In genomic region chr11:1176224-1177019, GRCh38 we compare ENCODE assay signal across 36 cellular contexts. TPM values are rescaled to one million over a fixed set of nuclear protein-coding genes. Genes with fewer than 3 reads are reported as not detected.
"Had no signal": no experiment of that assay in that cellular context is flagged by ENCODE, and none has a peak within 500 bp of the region (broad histone marks: within the 10 kb centered on the region; RNA-seq: fewer than 3 reads in every experiment).

No MANE protein-coding gene starts in this region.

- H3K27me3 ChIP-seq: ascending aorta, cardiac muscle cell, Peyer's patch had no signal

- H3K36me3 ChIP-seq: ascending aorta, cardiac muscle cell, Peyer's patch, WERI-Rb-1 had no signal

- H3K36me3 Mint-ChIP-seq: activated naive CD8-positive, alpha-beta T cell treated with anti-CD3 and anti-CD28 coated beads, Interleukin-2, amount 10 ng/mL, durations not matched to agents 7 days and 5 days had no signal

- H3K4me1 Mint-ChIP-seq: activated CD4-positive, alpha-beta memory T cell treated with anti-CD3 and anti-CD28 coated beads, Interleukin-2, amount 10 ng/mL, durations not matched to agents 7 days and 5 days; activated CD8-positive, alpha-beta memory T cell treated with anti-CD3 and anti-CD28 coated beads, Interleukin-2, amount 10 ng/mL, durations not matched to agents 7 days and 5 days; activated naive CD4-positive, alpha-beta T cell treated with anti-CD3 and anti-CD28 coated beads, Interleukin-2, amount 50 U/mL, for 24 hours had no signal

- H3K4me3 ChIP-seq: ascending aorta, cardiac muscle cell, Peyer's patch had no signal

- H3K27ac ChIP-seq: ascending aorta, cardiac muscle cell, KMS-11, Peyer's patch, WERI-Rb-1 had no signal

- H3K9me3 ChIP-seq: ascending aorta, Peyer's patch had no signal

- H3K27me3 Mint-ChIP-seq: activated CD4-positive, alpha-beta memory T cell treated with anti-CD3 and anti-CD28 coated beads, Interleukin-2, amount 10 ng/mL, durations not matched to agents 7 days and 5 days; activated CD8-positive, alpha-beta memory T cell treated with anti-CD3 and anti-CD28 coated beads, Interleukin-2, amount 10 ng/mL, durations not matched to agents 7 days and 5 days; activated naive CD4-positive, alpha-beta T cell treated with anti-CD3 and anti-CD28 coated beads, Interleukin-2, amount 50 U/mL, for 24 hours; activated naive CD8-positive, alpha-beta T cell treated with anti-CD3 and anti-CD28 coated beads, Interleukin-2, amount 10 ng/mL, durations not matched to agents 7 days and 5 days had no signal

- DNase-seq: activated CD4-positive, alpha-beta memory T cell treated with anti-CD3 and anti-CD28 coated beads, Interleukin-2, amount 10 ng/mL, durations not matched to agents 7 days and 5 days; activated CD4-positive, alpha-beta T cell treated with anti-CD3 and anti-CD28 coated beads for 1 hour; activated CD4-positive, alpha-beta T cell treated with anti-CD3 and anti-CD28 coated beads for 48 hours; activated CD4-positive, CD25-positive, alpha-beta regulatory T cell; activated CD8-positive, alpha-beta memory T cell treated with anti-CD3 and anti-CD28 coated beads for 24 hours; activated CD8-positive, alpha-beta memory T cell treated with anti-CD3 and anti-CD28 coated beads, Interleukin-2, amount 10 ng/mL, durations not matched to agents 7 days and 5 days; activated CD8-positive, alpha-beta memory T cell treated with anti-CD3 and anti-CD28 coated beads, Interleukin-2, amount 50 U/mL, for 48 hours; activated gamma-delta T cell; activated naive CD4-positive, alpha-beta T cell treated with Interleukin-2 at 50 U/mL for 16 hours; activated naive CD8-positive, alpha-beta T cell treated with anti-CD3 and anti-CD28 coated beads, Interleukin-2, amount 10 ng/mL, durations not matched to agents 7 days and 5 days; activated T-cell treated with anti-CD3 and anti-CD28 coated beads, Interleukin-2, amount 50 U/mL, for 72 hours; MM.1S; MV-4-11; NCI-H1092; NCI-H1436 treated with DMSO at 0.1 percent for 48 hours; NCI-H1694 treated with DMSO at 0.1 percent for 48 hours; NCI-H2029; NCI-H345; NCI-H526; NCI-H748 treated with DMSO at 0.1 percent for 48 hours; NK-92 treated with Interleukin-12 subunit alpha and Interleukin-12 subunit beta, amount 100 ng/mL, for 24 hours; PC-3; Peyer's patch; RPMI8226; SW 1271; T1000; WERI-Rb-1 had no signal

- H3K27ac Mint-ChIP-seq: activated CD4-positive, alpha-beta memory T cell treated with anti-CD3 and anti-CD28 coated beads, Interleukin-2, amount 10 ng/mL, durations not matched to agents 7 days and 5 days; activated CD8-positive, alpha-beta memory T cell treated with anti-CD3 and anti-CD28 coated beads, Interleukin-2, amount 10 ng/mL, durations not matched to agents 7 days and 5 days; activated naive CD4-positive, alpha-beta T cell treated with anti-CD3 and anti-CD28 coated beads, Interleukin-2, amount 50 U/mL, for 24 hours; activated naive CD8-positive, alpha-beta T cell treated with anti-CD3 and anti-CD28 coated beads, Interleukin-2, amount 10 ng/mL, durations not matched to agents 7 days and 5 days; activated T-cell treated with anti-CD3 and anti-CD28 coated beads, Interleukin-2, amount 50 U/mL, for 72 hours; activated T-helper 2 cell treated with anti-CD3 and anti-CD28 coated beads, Interferon-gamma antibody, Interleukin-2, Interleukin-4, amounts not matched to agents 10 μg/mL and 5 μg/mL and 100 μg/mL, durations not matched to agents 14 hours and 24 hours and 36 hours had no signal

- H3K4me1 ChIP-seq: ascending aorta, Peyer's patch had no signal

- H3K9me3 Mint-ChIP-seq: activated naive CD4-positive, alpha-beta T cell treated with anti-CD3 and anti-CD28 coated beads, Interleukin-2, amount 50 U/mL, for 24 hours had no signal

- H3K4me3 Mint-ChIP-seq: activated CD4-positive, alpha-beta memory T cell treated with anti-CD3 and anti-CD28 coated beads, Interleukin-2, amount 10 ng/mL, durations not matched to agents 7 days and 5 days; activated CD8-positive, alpha-beta memory T cell treated with anti-CD3 and anti-CD28 coated beads, Interleukin-2, amount 10 ng/mL, durations not matched to agents 7 days and 5 days; activated naive CD4-positive, alpha-beta T cell treated with anti-CD3 and anti-CD28 coated beads, Interleukin-2, amount 50 U/mL, for 24 hours; activated naive CD8-positive, alpha-beta T cell treated with anti-CD3 and anti-CD28 coated beads, Interleukin-2, amount 10 ng/mL, durations not matched to agents 7 days and 5 days; activated T-cell treated with anti-CD3 and anti-CD28 coated beads, Interleukin-2, amount 50 U/mL, for 72 hours had no signal

- ATAC-seq: activated CD8-positive, alpha-beta memory T cell treated with anti-CD3 and anti-CD28 coated beads, Interleukin-2, amount 10 ng/mL, durations not matched to agents 7 days and 5 days; activated T-cell treated with anti-CD3 and anti-CD28 coated beads, Interleukin-2, amount 50 U/mL, for 72 hours; PC-3 had no signal

RNA-seq across cellular contexts. Expression of gene MUC5AC, which starts 18.7 kb away (rescaled TPM):
- total RNA-seq: activated CD4-positive, alpha-beta memory T cell treated with anti-CD3 and anti-CD28 coated beads, Interleukin-2, amount 10 ng/mL, durations not matched to agents 7 days and 5 days; activated CD8-positive, alpha-beta memory T cell treated with anti-CD3 and anti-CD28 coated beads, Interleukin-2, amount 10 ng/mL, durations not matched to agents 7 days and 5 days; activated naive CD8-positive, alpha-beta T cell treated with anti-CD3 and anti-CD28 coated beads, Interleukin-2, amount 10 ng/mL, durations not matched to agents 7 days and 5 days; activated T-cell treated with anti-CD3 and anti-CD28 coated beads, Interleukin-2, amount 50 U/mL, for 72 hours; activated T-helper 2 cell treated with anti-CD3 and anti-CD28 coated beads, Interferon-gamma antibody, Interleukin-2, Interleukin-4, amounts not matched to agents 10 μg/mL and 5 μg/mL and 100 μg/mL, durations not matched to agents 14 hours and 24 hours and 36 hours; cardiac muscle cell; LHCN-M2; NCI-H460; Peyer's patch; T-helper 1 cell treated with Interleukin-12 subunit alpha and Interleukin-12 subunit beta and Interleukin-4 antibody, amounts not matched to agents 30 ng/mL and 1 ng/mL, for 36 hours; T-helper 2 cell treated with Interferon-gamma antibody and Interleukin-4, amounts not matched to agents 100 ng/mL and 5 ng/mL, for 36 hours had no signal
- polyA plus RNA-seq: cardiac muscle cell had no signal

RNA-seq across cellular contexts. Expression of gene MUC5B, which starts 46.4 kb away (rescaled TPM):
- total RNA-seq: activated CD4-positive, alpha-beta memory T cell treated with anti-CD3 and anti-CD28 coated beads, Interleukin-2, amount 10 ng/mL, durations not matched to agents 7 days and 5 days; activated CD8-positive, alpha-beta memory T cell treated with anti-CD3 and anti-CD28 coated beads, Interleukin-2, amount 10 ng/mL, durations not matched to agents 7 days and 5 days; activated naive CD8-positive, alpha-beta T cell treated with anti-CD3 and anti-CD28 coated beads, Interleukin-2, amount 10 ng/mL, durations not matched to agents 7 days and 5 days; activated T-cell treated with anti-CD3 and anti-CD28 coated beads, Interleukin-2, amount 50 U/mL, for 72 hours; activated T-helper 2 cell treated with anti-CD3 and anti-CD28 coated beads, Interferon-gamma antibody, Interleukin-2, Interleukin-4, amounts not matched to agents 10 μg/mL and 5 μg/mL and 100 μg/mL, durations not matched to agents 14 hours and 24 hours and 36 hours; cardiac muscle cell; LHCN-M2; T-helper 1 cell treated with Interleukin-12 subunit alpha and Interleukin-12 subunit beta and Interleukin-4 antibody, amounts not matched to agents 30 ng/mL and 1 ng/mL, for 36 hours; T-helper 2 cell treated with Interferon-gamma antibody and Interleukin-4, amounts not matched to agents 100 ng/mL and 5 ng/mL, for 36 hours had no signal
- polyA plus RNA-seq: cardiac muscle cell had no signal
